Comparison of ENCODE assay signal across 13 cellular contexts in the genomic region with DNA sequence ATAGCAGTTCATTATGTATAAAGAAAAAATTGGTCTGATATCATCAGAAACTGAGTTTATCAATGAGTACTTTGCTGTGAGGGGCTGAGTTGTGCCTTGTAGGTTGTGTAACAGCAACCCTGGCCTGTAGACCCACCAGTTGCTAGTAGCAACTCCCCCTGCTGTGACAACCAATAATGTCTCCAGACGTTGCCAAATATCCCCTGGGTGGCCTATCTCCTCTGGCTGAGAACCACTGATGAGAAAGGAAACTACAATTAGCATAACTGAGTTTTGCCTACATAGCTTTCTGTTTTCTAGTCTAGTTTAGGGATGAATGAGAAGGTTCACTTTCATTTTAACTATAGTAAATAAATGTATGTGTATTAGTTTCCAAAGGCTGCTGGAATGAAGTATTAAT.
A peak's percentile ranks its signal among the peaks of the same experiment; 100 is the strongest.
DNase-seq lines count a peak whose midpoint lies in the region; ATAC-seq and TF ChIP-seq lines count a peak whose summit lies in the region.
"Had no signal": no experiment of that assay in that cellular context is flagged by ENCODE, and none has a peak within 500 bp of the region (broad histone marks: within the 10 kb centered on the region; RNA-seq: fewer than 3 reads in every experiment).

No MANE protein-coding gene starts in this region.

- TF ChIP-seq CTCF in GM12865 (IDR thresholded peaks at IDR 0.05; ENCODE audit: insufficient read depth, low read depth, low read length, missing control alignments) (no peak), stomach (IDR thresholded peaks at IDR 0.05) (no peak)

- peak; percentile 96 for ATAC-seq in GM19324 (IDR thresholded peaks at IDR 0.05; ENCODE audit: low FRiP score, unreplicated experiment)
- ATAC-seq in HG02763 (IDR thresholded peaks at IDR 0.05; ENCODE audit: unreplicated experiment) = peak; percentile 96
- peak; percentile 95 for ATAC-seq in HG03558 (IDR thresholded peaks at IDR 0.05; ENCODE audit: extremely low read depth, unreplicated experiment)
- ATAC-seq: PC-3 had no signal

- no peak overlapping the region for H3K27ac ChIP-seq in stomach
- H3K27ac ChIP-seq: ascending aorta had no signal

- no peak for TF ChIP-seq EP300 in stomach (IDR thresholded peaks at IDR 0.05)

- peaks cover 0 to 31% (median 0%) of the 10 kb centered on the region in 4 donors for H3K4me1 ChIP-seq in stomach
- H3K4me1 ChIP-seq: ascending aorta had no signal

- TF ChIP-seq POLR2A in stomach (IDR thresholded peaks at IDR 0.05) = no peak

- peak; percentile 50 for DNase-seq in GM12865 (ENCODE audit: low read depth)
- DNase-seq in stomach = no peak
- DNase-seq in activated gamma-delta T cell (lab: John Stamatoyannopoulos, UW) = no peak
- DNase-seq in NCI-H345 treated with DMSO at 0.1 percent for 48 hours (lab: John Stamatoyannopoulos, UW; ENCODE audit: unreplicated experiment) = no peak
- DNase-seq in SW480 (ENCODE audit: low spot score) = no peak
- DNase-seq: activated CD4-positive, alpha-beta T cell treated with anti-CD3 and anti-CD28 coated beads for 1 hour; PC-3; right cardiac atrium had no signal

- peaks cover 0 to 2% (median 0%) of the 10 kb centered on the region in 4 donors for H3K9me3 ChIP-seq in stomach
- H3K9me3 ChIP-seq: ascending aorta had no signal

- WGBS in stomach, 5 donors = 15 to 57% (median 42%) methylated on average over 1 of the region's 1 CpG

- no peaks in the 10 kb centered on the region for H3K36me3 ChIP-seq in stomach
- H3K36me3 ChIP-seq: ascending aorta had no signal

- H3K27me3 ChIP-seq in stomach = no peaks in the 10 kb centered on the region
- H3K27me3 ChIP-seq: ascending aorta had no signal

- H3K4me3 ChIP-seq in GM12865 (ENCODE audit: low read depth, low read length) (no peak overlapping the region), stomach (no peak overlapping the region)
- H3K4me3 ChIP-seq: ascending aorta, lung had no signal

- intact Hi-C loops in stomach (cut with DNase I; ENCODE audit: low total_unique reads) = no loop called here
